In the genomic region with DNA sequence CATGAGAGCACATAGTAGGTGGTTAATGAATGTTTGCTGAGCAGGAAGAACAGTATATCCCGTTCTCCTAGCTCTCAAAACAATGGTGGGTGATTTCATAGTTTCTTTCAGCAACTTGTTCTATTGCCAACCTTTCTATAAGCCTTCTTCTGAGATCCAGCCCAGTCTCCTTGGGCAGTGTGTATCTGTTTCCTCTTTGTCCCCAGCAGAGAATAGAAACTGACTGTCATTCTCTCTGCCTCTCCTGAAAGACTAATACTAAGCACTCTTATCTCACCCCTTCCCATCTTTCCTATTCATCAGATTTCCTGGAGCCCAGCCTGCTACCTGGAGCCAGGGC, we compare ENCODE assay signal across 21 cellular contexts.
DNase-seq lines count a peak whose midpoint lies in the region; FAIRE-seq and TF ChIP-seq lines count a peak whose summit lies in the region.
"Had no signal": no experiment of that assay in that cellular context is flagged by ENCODE, and none has a peak within 500 bp of the region (broad histone marks: within the 10 kb centered on the region; RNA-seq: fewer than 3 reads in every experiment).

No MANE protein-coding gene starts in this region.

- H3K27ac ChIP-seq in H1 (ENCODE audit: low read depth, low read length) (no peak overlapping the region), substantia nigra (ENCODE audit: low read depth, low read length, poor library complexity, severe bottlenecking) (peak overlapping the region; percentile 2)
- H3K27ac ChIP-seq: RWPE1 had no signal

- DNase-seq in NCI-H146 treated with DMSO at 0.1 percent for 48 hours (lab: John Stamatoyannopoulos, UW; ENCODE audit: unreplicated experiment), result peak; percentile 41
- no peak for DNase-seq in NCI-H146 (lab: John Stamatoyannopoulos, UW)
- no peak for DNase-seq in HFFc6
- DNase-seq in H1 (ENCODE audit: low read depth in 1 of 2, low spot score in 2 of 2), result no peak
- no peak for DNase-seq in substantia nigra (lab: John Stamatoyannopoulos, UW)
- DNase-seq in kidney tubule cell (ENCODE audit: low spot score), result no peak
- DNase-seq in NCI-H1694 treated with DMSO at 0.1 percent for 48 hours (lab: John Stamatoyannopoulos, UW), result no peak
- DNase-seq: 8988T; ACHN; CD4-positive, alpha-beta T cell; DMS53; H9; KG1; MM.1S; NCI-H1930; NCI-H2227 treated with DMSO at 0.1 percent for 48 hours; NCI-H510A treated with DMSO at 0.1 percent for 48 hours; SHP77; SW 1271 had no signal

- peaks cover 2% of the 10 kb centered on the region; the same call in 1 of the 2 replicates for H3K23me2 ChIP-seq in H1 (ENCODE audit: low read depth, low read length)

- H3K27ac Mint-ChIP-seq in HFFc6, result peak overlapping the region; percentile 88
- H3K27ac Mint-ChIP-seq: CD4-positive, alpha-beta T cell; H9 had no signal

- H3K4ac ChIP-seq in H1 (replicated peaks; ENCODE audit: insufficient read length, low read depth, low read length), result no peak overlapping the region

- no peak for TF ChIP-seq CTCF in HFFc6 (IDR thresholded peaks at IDR 0.05)
- TF ChIP-seq CTCF in H1 (IDR thresholded peaks at IDR 0.05; ENCODE audit: control extremely low read depth in 1 of 3, insufficient read depth in 1 of 3, low read depth in 1 of 3, low read length in 3 of 3), result no peak

- H4K20me1 ChIP-seq in H1 (replicated peaks in 1 of 2; ENCODE audit: control insufficient read depth in 1 of 2, insufficient read depth in 2 of 2, low read length in 2 of 2), result no peaks in the 10 kb centered on the region

- no peaks in the 10 kb centered on the region; a peak in 3 of 7 replicates for H3K4me1 ChIP-seq in H1 (replicated peaks in 1 of 4; ENCODE audit: control insufficient read depth in 3 of 4, insufficient read depth in 4 of 4, low read length in 3 of 4)

- no peak overlapping the region for H3K56ac ChIP-seq in H1 (replicated peaks; ENCODE audit: insufficient read length, low read depth, low read length)

- WGBS in H1 (ENCODE audit: extremely low coverage in 1 of 2, insufficient coverage in 1 of 2, insufficient read length in 1 of 2, insufficient replicate concordance in 2 of 2, low coverage in 1 of 2, low lambda C conversion rate in 2 of 2, missing lambda C conversion rate in 1 of 2), 2 experiments, result 92% methylated on average over 1 of the region's 1 CpG; no CpG with 5 or more reads in 1 of the 2 experiments

- CTCF ChIA-PET in H1 (lab: Charles Lee; ENCODE audit: partially characterized antibody), result interaction anchor here (0.6 to 1.6 kb wide), 4 partner anchors 20 to 362 kb away, joined by 3 to 4 read pairs (median 3); no protein-coding TSS in a partner anchor

- no peak for TF ChIP-seq EP300 in H1 (IDR thresholded peaks at IDR 0.05; ENCODE audit: borderline replicate concordance in 1 of 2, low read depth in 2 of 2, low read length in 2 of 2)

- TF ChIP-seq RAD21 in H1 (IDR thresholded peaks at IDR 0.05 in 1 of 2, conservative IDR thresholded peaks at IDR 0.05 in 1 of 2; ENCODE audit: low read depth in 2 of 2, low read length in 2 of 2), result no peak

- no peaks in the 10 kb centered on the region for H3K79me2 ChIP-seq in H1 (ENCODE audit: control insufficient read depth in 1 of 2, insufficient read depth in 2 of 2, low read length in 2 of 2)

- H2BK15ac ChIP-seq in H1 (ENCODE audit: low read length), result no peak overlapping the region

- POLR2A ChIA-PET in H1 (lab: Charles Lee; ENCODE audit: partially characterized antibody), result no interaction called here

- H3K27me3 Mint-ChIP-seq in HFFc6 (ENCODE audit: insufficient read depth), result peaks cover 1% of the 10 kb centered on the region

- H3K36me3 Mint-ChIP-seq in HFFc6 (ENCODE audit: low read depth), result peaks cover 4% of the 10 kb centered on the region

- no peak overlapping the region for H2BK20ac ChIP-seq in H1 (ENCODE audit: low read length)

- H3K4me3 Mint-ChIP-seq in HFFc6, result peak overlapping the region; percentile 56
- H3K4me3 Mint-ChIP-seq: CD4-positive, alpha-beta T cell; H9 had no signal

- H2AFZ ChIP-seq in H1 (ENCODE audit: low read length), result no peak overlapping the region

- no peak overlapping the region for H3K9ac ChIP-seq in H1 (replicated peaks in 1 of 4; ENCODE audit: extremely low read depth in 1 of 4, low read depth in 3 of 4, low read length in 3 of 4)

- no peak overlapping the region for H4K5ac ChIP-seq in H1 (ENCODE audit: insufficient read length, low read depth, low read length)

- no peaks in the 10 kb centered on the region for H3K79me1 ChIP-seq in H1 (ENCODE audit: low read depth, low read length)

- no peaks in the 10 kb centered on the region for H3K9me3 ChIP-seq in H1 (ENCODE audit: insufficient read depth in 2 of 2, low read depth in 1 of 2, low read length in 1 of 2)

- H3K36me3 ChIP-seq in H1 (ENCODE audit: control insufficient read depth in 2 of 4, insufficient read depth in 4 of 4, low read length in 3 of 4), result no peaks in the 10 kb centered on the region

- 0 out of 2 replicates have a peak overlapping the region, but pooled peaks have one; percentile 12 for H2BK12ac ChIP-seq in H1 (ENCODE audit: low read depth, low read length)

- no peak overlapping the region for H3K23ac ChIP-seq in H1 (ENCODE audit: insufficient read length)

- H3K18ac ChIP-seq in H1 (ENCODE audit: extremely low read depth, low read length), result no peak overlapping the region

- H3K9me3 Mint-ChIP-seq in HFFc6, result no peaks in the 10 kb centered on the region
- H3K9me3 Mint-ChIP-seq: CD4-positive, alpha-beta T cell; H9 had no signal

- H2BK5ac ChIP-seq in H1 (ENCODE audit: low read depth, low read length), result no peak overlapping the region

- no peak for FAIRE-seq in H1 (lab: Jason Lieb, UNC)
- FAIRE-seq: HTR-8/SVneo had no signal

- H3K14ac ChIP-seq in H1 (ENCODE audit: insufficient read length), result no peak overlapping the region

- H3K4me1 Mint-ChIP-seq in HFFc6 (ENCODE audit: low read depth), result peaks cover 42% of the 10 kb centered on the region

- H3K4me2 ChIP-seq in H1 (ENCODE audit: insufficient read depth in 1 of 2, low read depth in 2 of 2, low read length in 2 of 2), result no peak overlapping the region

- H4K91ac ChIP-seq in H1 (replicated peaks; ENCODE audit: insufficient read length, low read length), result no peak overlapping the region

- no peak overlapping the region for H3K4me3 ChIP-seq in H1 (ENCODE audit: extremely low read depth in 1 of 4, insufficient read depth in 2 of 4, low read depth in 3 of 4, low read length in 4 of 4)

- TF ChIP-seq POLR2A in H1 (IDR thresholded peaks at IDR 0.05; ENCODE audit: control extremely low read depth in 1 of 2, low read depth in 2 of 2, low read length in 2 of 2), result no peak

- peaks cover 0 to 3% (median 0%) of the 10 kb centered on the region in 4 experiments; a peak in 1 of 7 replicates for H3K27me3 ChIP-seq in H1 (replicated peaks in 1 of 4; ENCODE audit: control insufficient read depth in 3 of 4, extremely low read depth in 1 of 4, insufficient read depth in 3 of 4, low read length in 3 of 4)

- no peak overlapping the region for H2AK5ac ChIP-seq in H1 (ENCODE audit: low read depth, low read length)

- H2BK120ac ChIP-seq in H1 (replicated peaks; ENCODE audit: low read depth, low read length), result no peak overlapping the region

- no peak overlapping the region for H4K8ac ChIP-seq in H1 (ENCODE audit: extremely low read depth, insufficient read depth, low read length)

TF ChIP-seq in H1, 55 proteins besides CTCF, POLR2A, EP300 and RAD21 (continues in another document):
- TF ChIP-seq SIX5 (IDR thresholded peaks at IDR 0.05; ENCODE audit: low read depth, low read length), result no peak
- no peak for TF ChIP-seq CBX5 (IDR thresholded peaks at IDR 0.05; ENCODE audit: low read depth, low read length)
- no peak for TF ChIP-seq YY1 (IDR thresholded peaks at IDR 0.05; ENCODE audit: low read depth, low read length)
- no peak for TF ChIP-seq HDAC2 (IDR thresholded peaks at IDR 0.05; ENCODE audit: borderline replicate concordance in 1 of 2, low read depth in 2 of 2, low read length in 2 of 2)
- no peak for TF ChIP-seq TCF12 (IDR thresholded peaks at IDR 0.05; ENCODE audit: low read depth, low read length)
- no peak for TF ChIP-seq CHD1 (IDR thresholded peaks at IDR 0.05; ENCODE audit: low read depth, low read length)
- TF ChIP-seq PHF8 (conservative IDR thresholded peaks at IDR 0.05; ENCODE audit: low read depth, low read length), result no peak
- no peak for TF ChIP-seq CTBP2 (IDR thresholded peaks at IDR 0.05; ENCODE audit: borderline replicate concordance, insufficient read depth, insufficient read length, low read length)
- no peak for TF ChIP-seq POLR2AphosphoS5 (IDR thresholded peaks at IDR 0.05; ENCODE audit: low read depth, low read length)
- no peak for TF ChIP-seq NANOG (IDR thresholded peaks at IDR 0.05; ENCODE audit: insufficient read depth, low read depth, low read length, poor library complexity, severe bottlenecking)
- no peak for TF ChIP-seq TAF7 (optimal IDR thresholded peaks at IDR 0.05; ENCODE audit: borderline replicate concordance, low read depth, low read length)
- no peak for TF ChIP-seq KDM4A (IDR thresholded peaks at IDR 0.05; ENCODE audit: low read depth, low read length, severe bottlenecking)
- TF ChIP-seq BCL11A (IDR thresholded peaks at IDR 0.05; ENCODE audit: low read depth in 2 of 2, low read length in 2 of 2), result no peak
